11 cellular contexts compared by ENCODE assay signal in the genomic region with DNA sequence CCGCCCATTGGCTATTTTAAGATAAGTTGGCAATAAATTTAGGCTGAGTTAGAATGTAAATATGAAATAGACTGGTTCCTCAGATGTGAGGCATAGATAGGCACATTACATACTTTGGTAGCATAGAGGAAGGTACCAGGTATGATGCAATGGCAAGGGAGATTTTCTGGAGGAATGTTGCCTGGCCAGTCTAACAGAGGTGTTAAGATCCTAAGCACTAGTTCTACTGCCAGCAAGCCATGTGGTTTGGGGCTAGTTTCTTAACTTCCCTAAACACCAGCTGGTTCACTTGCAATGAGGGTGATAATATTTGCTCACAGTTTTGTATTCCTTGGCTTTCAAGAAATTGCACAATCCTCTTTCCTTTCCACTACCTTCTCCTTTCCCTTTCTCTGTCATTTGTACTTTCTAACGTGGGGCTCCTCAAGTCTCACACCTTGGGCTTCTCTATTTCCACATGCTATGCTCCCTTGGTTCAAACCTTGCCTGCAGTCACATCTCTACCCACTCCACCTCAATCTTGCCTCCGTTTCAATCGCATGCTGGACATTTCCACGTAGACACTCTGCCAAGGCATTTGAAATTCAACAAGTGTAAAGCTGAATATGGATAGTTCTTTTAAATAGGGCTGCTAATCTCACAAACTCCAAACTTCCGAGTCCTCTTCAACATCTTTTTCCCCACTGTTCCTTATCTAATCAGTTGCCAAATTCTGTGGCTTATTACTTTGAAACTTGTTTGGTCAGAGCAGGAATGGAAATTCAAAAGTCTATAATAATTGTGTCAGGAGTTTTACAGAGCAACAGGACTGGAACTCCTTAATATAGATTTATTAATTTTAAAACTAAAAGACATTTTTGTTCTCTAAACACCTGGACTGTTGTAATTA. TPM values are rescaled to one million over a fixed set of nuclear protein-coding genes. Genes with fewer than 3 reads are reported as not detected.
DNase-seq lines count a peak whose midpoint lies in the region; ATAC-seq and TF ChIP-seq lines count a peak whose summit lies in the region.
"Had no signal": no experiment of that assay in that cellular context is flagged by ENCODE, and none has a peak within 500 bp of the region (broad histone marks: within the 10 kb centered on the region; RNA-seq: fewer than 3 reads in every experiment).

No MANE protein-coding gene starts in this region.

- intact Hi-C loops in prostate gland (cut with DNase I), result no loop called here

- no peaks in the 10 kb centered on the region for H3K9me3 ChIP-seq in prostate gland
- H3K9me3 ChIP-seq: ascending aorta had no signal

- H3K27ac ChIP-seq in epithelial cell of prostate, result peak overlapping the region; percentile 78
- H3K27ac ChIP-seq in prostate gland, result peak overlapping the region; percentile 44 to 68
- H3K27ac ChIP-seq: ascending aorta had no signal

- 30% methylated on average over 6 of the region's 6 CpGs for WGBS in prostate gland

- peak; percentile 35 for DNase-seq in GDM1 (lab: John Stamatoyannopoulos, UW)
- DNase-seq in NOMO-1 treated with DMSO at 0.1 percent for 48 hours (lab: John Stamatoyannopoulos, UW; ENCODE audit: unreplicated experiment), result peak; percentile 89
- DNase-seq in epithelial cell of prostate (ENCODE audit: low read depth, low spot score), result peak; percentile 97
- peak; percentile 93 for DNase-seq in prostate gland (ENCODE audit: low spot score)
- DNase-seq in SK-N-DZ (ENCODE audit: low spot score), result no peak
- DNase-seq: activated CD4-positive, CD25-positive, alpha-beta regulatory T cell treated with anti-CD3 and anti-CD28 coated beads, Interleukin-2, amount 50 U/mL, for 72 hours; glutamatergic neuron had no signal

- no peak for TF ChIP-seq POLR2A in prostate gland (IDR thresholded peaks at IDR 0.05)

- H3K36me3 ChIP-seq in prostate gland, result no peaks in the 10 kb centered on the region
- H3K36me3 ChIP-seq: ascending aorta had no signal

- no peaks in the 10 kb centered on the region for H3K4me1 ChIP-seq in prostate gland (replicated peaks)
- H3K4me1 ChIP-seq: ascending aorta had no signal

- ATAC-seq in GM21619 (IDR thresholded peaks at IDR 0.05; ENCODE audit: unreplicated experiment) (no peak), HG03095 (IDR thresholded peaks at IDR 0.05; ENCODE audit: unreplicated experiment) (no peak), GM19467 (IDR thresholded peaks at IDR 0.05; ENCODE audit: unreplicated experiment) (no peak)

- no peaks in the 10 kb centered on the region for H3K27me3 ChIP-seq in prostate gland (replicated peaks; ENCODE audit: insufficient read depth)
- H3K27me3 ChIP-seq: ascending aorta had no signal

- no peak overlapping the region for H3K4me3 ChIP-seq in prostate gland
- H3K4me3 ChIP-seq: ascending aorta had no signal

- no peak for TF ChIP-seq CTCF in prostate gland (IDR thresholded peaks at IDR 0.05)

RNA-seq across cellular contexts. Expression of a gene that starts 4.6 kb away (rescaled TPM):
- 10 to 100 TPM; 22.8 to 30.2 TPM for total RNA-seq in prostate gland
- polyA plus RNA-seq in SK-N-DZ (2014; cell fraction: cytosol; rRNA removed), result 9.5 and 11.4 TPM in 2 replicates
- polyA plus RNA-seq in SK-N-DZ (2014; cell fraction: nucleus; rRNA removed), result 5.6 and 5.9 TPM in 2 replicates
